16 cellular contexts compared by ENCODE assay signal in the genomic region with DNA sequence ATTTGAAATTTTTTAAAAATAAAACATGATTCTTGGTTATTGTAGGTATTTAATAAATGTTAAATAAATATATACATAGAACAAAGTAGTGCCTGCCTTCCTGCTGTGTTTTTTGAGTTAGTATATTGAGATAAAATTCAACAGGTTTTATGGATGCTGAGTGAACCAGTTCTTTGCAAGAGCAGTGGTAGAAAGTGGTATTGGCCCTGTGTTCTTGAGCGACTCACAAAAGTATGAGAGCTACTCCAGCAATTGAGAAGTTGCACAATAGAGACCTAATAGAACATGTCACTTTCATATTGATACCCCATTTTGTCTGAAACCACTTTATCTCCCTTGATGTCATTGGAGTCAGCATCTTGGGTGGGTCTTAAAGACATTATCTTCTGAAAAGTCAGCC. TPM values are rescaled to one million over a fixed set of nuclear protein-coding genes. Genes with fewer than 3 reads are reported as not detected.
DNase-seq lines count a peak whose midpoint lies in the region; ATAC-seq, FAIRE-seq and TF ChIP-seq lines count a peak whose summit lies in the region.
"Had no signal": no experiment of that assay in that cellular context is flagged by ENCODE, and none has a peak within 500 bp of the region (broad histone marks: within the 10 kb centered on the region; RNA-seq: fewer than 3 reads in every experiment).

No MANE protein-coding gene starts in this region.

- intact Hi-C loops in K562 (cut with micrococcal nuclease) (no loop called here), left ventricle myocardium superior (cut with micrococcal nuclease) (no loop called here)

- H3K4me1 ChIP-seq in HEK293 (ENCODE audit: control insufficient read depth, insufficient read depth, low read length) (no peaks in the 10 kb centered on the region), K562 (replicated peaks in 1 of 2; ENCODE audit: control insufficient read depth in 2 of 2, insufficient read depth in 2 of 2, low read length in 2 of 2) (no peaks in the 10 kb centered on the region; a peak in 1 of 5 replicates), foreskin keratinocyte (no peaks in the 10 kb centered on the region)

- no peak for TF ChIP-seq EP300 in K562 (IDR thresholded peaks at IDR 0.05; ENCODE audit: low read length)

- no TSS peak for BruUV-seq in K562 (replicated peaks; lab: Mats Ljungman, UMichigan)

- H4K20me1 ChIP-seq in K562 (replicated peaks; ENCODE audit: control insufficient read depth, insufficient read depth, low read length), result no peaks in the 10 kb centered on the region

- H3K4me3 ChIP-seq in HEK293 (ENCODE audit: low read depth, low read length) (no peak overlapping the region), K562 (no peak overlapping the region)
- H3K4me3 ChIP-seq: BLaER1 treated with 17β-estradiol and CSF1 and Interleukin-3, amounts not matched to agents 10 nM and 100 nM; GM23338 had no signal

- H3K79me2 ChIP-seq in K562 (ENCODE audit: control insufficient read depth, insufficient read depth, low read length), result no peaks in the 10 kb centered on the region

- H3K4me2 ChIP-seq in K562 (ENCODE audit: insufficient read depth, low read length), result no peak overlapping the region
- H3K4me2 ChIP-seq: BLaER1 treated with 17β-estradiol and CSF1 and Interleukin-3, amounts not matched to agents 10 nM and 100 nM; GM23338 had no signal

- no peak for TF ChIP-seq RAD21 in K562 (CRISPR knock-in tag; conservative IDR thresholded peaks at IDR 0.05 in 1 of 2, IDR thresholded peaks at IDR 0.05 in 1 of 2)

- 100% methylated on average over 1 of the region's 1 CpG for WGBS in K562 (ENCODE audit: insufficient coverage, low coverage, missing lambda C conversion rate)

- no peak overlapping the region for H3K27ac ChIP-seq in HEK293 (ENCODE audit: extremely low read depth, low read depth, low read length)
- H3K27ac ChIP-seq in K562 (ENCODE audit: extremely low read depth, low read depth, low read length), result no peak overlapping the region
- H3K27ac ChIP-seq in foreskin keratinocyte, result no peak overlapping the region
- H3K27ac ChIP-seq: BLaER1 treated with 17β-estradiol and CSF1 and Interleukin-3, amounts not matched to agents 10 nM and 100 nM had no signal

- H3K27me3 ChIP-seq in K562 (ENCODE audit: control insufficient read depth in 2 of 2, insufficient read depth in 2 of 2, low read length in 2 of 2) (no peaks in the 10 kb centered on the region), foreskin keratinocyte (no peaks in the 10 kb centered on the region)
- H3K27me3 ChIP-seq: BLaER1 treated with 17β-estradiol and CSF1 and Interleukin-3, amounts not matched to agents 10 nM and 100 nM had no signal

- TF ChIP-seq POLR2A in K562 (conservative IDR thresholded peaks at IDR 0.05), result no peak

- ATAC-seq in K562, result no peak
- ATAC-seq in foreskin keratinocyte, result peak; percentile 45
- no peak for ATAC-seq in GM21423 (IDR thresholded peaks at IDR 0.05; ENCODE audit: unreplicated experiment)
- no peak for ATAC-seq in left ventricle myocardium superior
- ATAC-seq in GM18511 (IDR thresholded peaks at IDR 0.05; ENCODE audit: unreplicated experiment), result no peak
- ATAC-seq: GM23338 had no signal

- POLR2A ChIA-PET in HEK293 (lab: Yijun Ruan, JAX) (no interaction called here), K562 (lab: Yijun Ruan, JAX) (interaction anchor here (1.2 kb wide), 1 partner anchor 10 kb away, joined by 4 read pairs; no protein-coding TSS in a partner anchor)

- TF ChIP-seq CTCF in HEK293 (tag by site-specific recombination; IDR thresholded peaks at IDR 0.05), result no peak
- TF ChIP-seq CTCF in K562 (IDR thresholded peaks at IDR 0.05 in 2 of 3, conservative IDR thresholded peaks at IDR 0.05 in 1 of 3; ENCODE audit: insufficient read depth in 2 of 3, low read depth in 1 of 3, low read length in 3 of 3), result no peak
- TF ChIP-seq CTCF in foreskin keratinocyte (conservative IDR thresholded peaks at IDR 0.05), result no peak

- H3K9me1 ChIP-seq in K562 (ENCODE audit: control insufficient read depth, insufficient read depth, low read length), result no peaks in the 10 kb centered on the region

- CTCF ChIA-PET in HEK293 (lab: Yijun Ruan, JAX) (interaction anchor here (1.7 kb wide), 1 partner anchor 10 kb away, joined by 8 read pairs; no protein-coding TSS in a partner anchor), K562 (lab: Yijun Ruan, JAX; ENCODE audit: low intra/inter-chr PET ratio) (no interaction called here)

- no peak overlapping the region for H3K9ac ChIP-seq in K562 (ENCODE audit: insufficient read depth in 1 of 2, low read depth in 2 of 2, low read length in 2 of 2)
- H3K9ac ChIP-seq: BLaER1 treated with 17β-estradiol and CSF1 and Interleukin-3, amounts not matched to agents 10 nM and 100 nM had no signal

- in situ Hi-C loops in K562 (cut with MboI), result loop anchor here (25.0 kb wide), 1 partner anchor 335 kb away; no protein-coding TSS in a partner anchor

- H3K36me3 ChIP-seq in HEK293 (ENCODE audit: control insufficient read depth in 2 of 2, insufficient read depth in 1 of 2, low read length in 2 of 2) (peaks cover 0 to 19% of the 10 kb centered on the region in 2 experiments; a peak in 1 of 3 replicates), K562 (ENCODE audit: control insufficient read depth, insufficient read depth, low read length) (peaks cover 32% of the 10 kb centered on the region; the same call in 2 of the 3 replicates)

- H2AFZ ChIP-seq in K562 (ENCODE audit: low read depth, low read length), result no peak overlapping the region
- H2AFZ ChIP-seq: GM23338 had no signal

- H3K9me3 ChIP-seq in HEK293 (ENCODE audit: control insufficient read depth, insufficient read depth, low read depth, low read length) (no peaks in the 10 kb centered on the region), K562 (replicated peaks; ENCODE audit: control insufficient read depth, insufficient read depth, low read depth, low read length) (no peaks in the 10 kb centered on the region)
- H3K9me3 ChIP-seq: BLaER1 treated with 17β-estradiol and CSF1 and Interleukin-3, amounts not matched to agents 10 nM and 100 nM had no signal

- DNase-seq in ELR (ENCODE audit: low read depth), result peak; percentile 38
- no peak for DNase-seq in K562 (ENCODE audit: extremely low read depth in 1 of 4, low spot score in 3 of 4)
- DNase-seq in foreskin keratinocyte, result no peak
- no peak for DNase-seq in left ventricle myocardium superior
- no peak for DNase-seq in glomerular visceral epithelial cell (ENCODE audit: extremely low spot score)
- DNase-seq: ACHN; CD4-positive, CD25-positive, alpha-beta regulatory T cell; DMS53; H7 had no signal

- no peak for FAIRE-seq in K562 (lab: Jason Lieb, UNC)

TF ChIP-seq in HEK293, 187 proteins besides CTCF, POLR2A, EP300 and RAD21:
- TF ChIP-seq, protein P1, sequence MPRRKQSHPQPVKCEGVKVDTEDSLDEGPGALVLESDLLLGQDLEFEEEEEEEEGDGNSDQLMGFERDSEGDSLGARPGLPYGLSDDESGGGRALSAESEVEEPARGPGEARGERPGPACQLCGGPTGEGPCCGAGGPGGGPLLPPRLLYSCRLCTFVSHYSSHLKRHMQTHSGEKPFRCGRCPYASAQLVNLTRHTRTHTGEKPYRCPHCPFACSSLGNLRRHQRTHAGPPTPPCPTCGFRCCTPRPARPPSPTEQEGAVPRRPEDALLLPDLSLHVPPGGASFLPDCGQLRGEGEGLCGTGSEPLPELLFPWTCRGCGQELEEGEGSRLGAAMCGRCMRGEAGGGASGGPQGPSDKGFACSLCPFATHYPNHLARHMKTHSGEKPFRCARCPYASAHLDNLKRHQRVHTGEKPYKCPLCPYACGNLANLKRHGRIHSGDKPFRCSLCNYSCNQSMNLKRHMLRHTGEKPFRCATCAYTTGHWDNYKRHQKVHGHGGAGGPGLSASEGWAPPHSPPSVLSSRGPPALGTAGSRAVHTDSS (tag by site-specific recombination; IDR thresholded peaks at IDR 0.05), result no peak
- TF ChIP-seq SCRT2 (tag by site-specific recombination; IDR thresholded peaks at IDR 0.05), result 0 out of 2 replicates have a peak, but pooled peaks have one; percentile 19
- no peak for TF ChIP-seq ZFP41 (tag by site-specific recombination; IDR thresholded peaks at IDR 0.05; ENCODE audit: borderline replicate concordance)

TF ChIP-seq in K562, 482 proteins besides CTCF, POLR2A, EP300 and RAD21:
- TF ChIP-seq CEBPB (tag; IDR thresholded peaks at IDR 0.05) (peak; percentile 26; the same call in 1 of the 2 replicates), PRMT5 (CRISPR knock-in tag; IDR thresholded peaks at IDR 0.05) (no peak)

RNA-seq across cellular contexts. Expression of gene GJD4, which starts 32.6 kb away (rescaled TPM):
- total RNA-seq in K562 (2011; cell fraction: chromatin; rRNA removed; ENCODE audit: low replicate concordance), result not detected in 2 replicates
- total RNA-seq in K562 (2011; cell fraction: nucleolus; rRNA removed), result not detected in 2 replicates
- not detected in 2 replicates for total RNA-seq in K562 (2011; cell fraction: nucleoplasm; rRNA removed)
- total RNA-seq in K562 (2014; rRNA removed), result not detected in 2 replicates
- total RNA-seq in K562 (2014; rRNA removed; fragmentation: Illumina TruSeq; extraction: Trizol), result not detected in 2 replicates
- total RNA-seq in K562 (2015; rRNA removed; fragmentation: Illumina TruSeq; extraction: Trizol), result not detected in 2 replicates
- not detected in 2 replicates for total RNA-seq in K562 (2021)
- polyA plus RNA-seq in K562 (2011; rRNA removed), result not detected in 2 replicates
- polyA plus RNA-seq in K562 (2011; cell fraction: cytosol; rRNA removed), result not detected in 2 replicates
- not detected in 2 replicates for polyA plus RNA-seq in K562 (2011; cell fraction: nucleus; rRNA removed)
- polyA plus RNA-seq in K562 (2012), result 0.07 TPM in 1 of 2 replicates, not detected in the other
- polyA plus RNA-seq in K562 (2014; fragmentation: Illumina TruSeq; extraction: Trizol), result not detected in 2 replicates
- not detected for polyA plus RNA-seq in K562 (2014; fragmentation: Nextera tagmentation; extraction: Ambion mirVana)
- not detected in 2 replicates for polyA plus RNA-seq in K562 (2014; rRNA removed)
- polyA minus RNA-seq in K562 (2011; rRNA and poly(A)+ RNA removed), result not detected in 2 replicates
- polyA minus RNA-seq in K562 (2011; cell fraction: cytosol; rRNA and poly(A)+ RNA removed), result not detected in 2 replicates
- polyA minus RNA-seq in K562 (2011; cell fraction: nucleus; rRNA and poly(A)+ RNA removed), result not detected in 2 replicates
- total RNA-seq in foreskin keratinocyte, result not detected in 2 replicates
- polyA plus RNA-seq in foreskin keratinocyte, result not detected in 2 replicates
- not detected for total RNA-seq in left ventricle myocardium superior
- total RNA-seq: A172; CD4-positive, CD25-positive, alpha-beta regulatory T cell; GM23338; H7 had no signal
- polyA plus RNA-seq: CD4-positive, CD25-positive, alpha-beta regulatory T cell; GM23338; IgD-negative memory B cell had no signal
